In the genomic region with DNA sequence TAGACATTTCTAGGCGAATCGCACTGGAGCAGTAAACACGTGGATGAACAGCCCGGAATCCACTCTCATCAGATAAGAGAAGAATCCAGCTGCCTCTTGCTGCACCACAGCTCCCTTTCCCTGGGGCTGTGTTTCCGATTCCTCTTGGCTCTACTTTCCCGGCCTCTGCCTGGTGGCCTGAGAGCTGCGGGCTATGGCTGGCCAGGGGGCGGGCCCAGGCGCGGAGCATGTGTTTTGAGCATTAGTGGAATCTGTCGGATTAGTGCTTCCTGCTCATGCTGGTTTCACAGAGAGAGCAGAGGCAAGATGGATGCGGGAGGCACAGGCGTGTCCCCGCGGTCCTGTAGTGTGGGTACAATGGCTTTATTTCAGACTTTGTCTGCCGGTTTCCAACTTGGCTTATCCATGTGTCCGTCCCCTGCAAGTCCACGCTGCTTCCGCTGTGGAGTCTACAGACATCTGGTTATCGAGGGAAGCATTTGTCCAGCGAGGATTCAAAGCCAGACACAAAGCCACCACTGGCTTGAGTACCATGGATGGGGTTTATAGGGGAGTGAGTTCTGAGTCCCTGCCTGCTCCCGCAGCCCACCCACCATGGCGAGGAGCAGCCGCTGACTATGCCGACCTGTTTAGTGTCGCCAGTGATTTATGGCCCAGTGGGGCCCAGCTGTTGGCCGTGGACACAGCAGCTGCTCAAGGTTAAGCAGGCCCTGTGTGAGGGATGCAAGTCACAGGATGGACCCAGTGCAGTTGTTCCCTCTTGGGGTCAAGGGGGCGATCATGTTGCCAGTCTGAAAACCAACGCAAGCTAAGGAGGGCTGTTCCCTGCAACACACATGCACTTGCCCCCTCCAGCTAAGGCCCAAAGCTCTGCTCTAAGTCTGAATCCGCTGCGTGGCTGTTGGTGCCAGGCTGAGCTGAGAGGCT, we compare ENCODE assay signal across 8 cellular contexts. TPM values are rescaled to one million over a fixed set of nuclear protein-coding genes. Genes with fewer than 3 reads are reported as not detected.
DNase-seq lines count a peak whose midpoint lies in the region; ATAC-seq and TF ChIP-seq lines count a peak whose summit lies in the region.

No MANE protein-coding gene starts in this region.

- no peaks in the 10 kb centered on the region for H3K9me3 ChIP-seq in HEK293 (ENCODE audit: control insufficient read depth, insufficient read depth, low read depth, low read length)
- no peaks in the 10 kb centered on the region for H3K9me3 ChIP-seq in breast epithelium

- H3K4me1 ChIP-seq in HEK293 (ENCODE audit: control insufficient read depth, insufficient read depth, low read length) (peaks cover 5% of the 10 kb centered on the region; the same call in 1 of the 2 replicates), breast epithelium (no peaks in the 10 kb centered on the region)

- POLR2A ChIA-PET in HEK293 (lab: Yijun Ruan, JAX), result interaction anchor here (0.7 to 1.7 kb wide), 4 partner anchors 13 to 394 kb away, joined by 3 to 12 read pairs (median 6); no protein-coding TSS in a partner anchor

- H3K4me3 ChIP-seq in HEK293 (ENCODE audit: low read depth, low read length), result no peak overlapping the region
- H3K4me3 ChIP-seq in breast epithelium, result peak overlapping the region; percentile 26 to 53 (median 31)

- intact Hi-C loops in breast epithelium (cut with DNase I; ENCODE audit: low total_unique reads), result no loop called here

- H3K36me3 ChIP-seq in HEK293 (ENCODE audit: control insufficient read depth in 2 of 2, insufficient read depth in 1 of 2, low read length in 2 of 2) (no peaks in the 10 kb centered on the region), breast epithelium (no peaks in the 10 kb centered on the region)

- H3K27me3 ChIP-seq in breast epithelium, result no peaks in the 10 kb centered on the region

- peak in 1 of 2 donors; percentile 28 for DNase-seq in breast epithelium (ENCODE audit: low spot score in 2 of 2)
- peak; percentile 50 for DNase-seq in left lobe of liver (ENCODE audit: low spot score)
- peak; percentile 45 for DNase-seq in stromal cell of bone marrow (ENCODE audit: low read depth)
- DNase-seq in activated T-cell treated with anti-CD3 and anti-CD28 coated beads for 4 hours, result no peak
- DNase-seq in activated CD8-positive, alpha-beta memory T cell treated with anti-CD3 and anti-CD28 coated beads for 24 hours, result no peak
- no peak for DNase-seq in stimulated activated CD4-positive, alpha-beta T cell treated with anti-CD3 and anti-CD28 coated beads, Interleukin-4, amount 100 ng/mL, for 24 hours

- H3K27ac ChIP-seq in HEK293 (ENCODE audit: extremely low read depth, low read depth, low read length) (no peak overlapping the region), breast epithelium (peak overlapping the region; percentile 9 to 63)

- no peak for TF ChIP-seq POLR2A in breast epithelium (IDR thresholded peaks at IDR 0.05)

- CTCF ChIA-PET in HEK293 (lab: Yijun Ruan, JAX), result no interaction called here

- ATAC-seq in left lobe of liver (peak; percentile 54), HG03039 (IDR thresholded peaks at IDR 0.05; ENCODE audit: unreplicated experiment) (no peak)

- TF ChIP-seq CTCF in HEK293 (tag by site-specific recombination; IDR thresholded peaks at IDR 0.05) (no peak), breast epithelium (IDR thresholded peaks at IDR 0.05) (no peak)

TF ChIP-seq in HEK293, 187 proteins besides CTCF, POLR2A, EP300 and RAD21 (continues in another document):
- TF ChIP-seq YY1 (tag by site-specific recombination; IDR thresholded peaks at IDR 0.05) (no peak), ZNF274 (IDR thresholded peaks at IDR 0.05; ENCODE audit: low read length) (no peak), ZNF274 (tag by site-specific recombination; IDR thresholded peaks at IDR 0.05; ENCODE audit: borderline replicate concordance) (no peak), PRDM1 (tag by site-specific recombination; IDR thresholded peaks at IDR 0.05) (peak; percentile 34; the same call in 1 of the 2 replicates), GLIS1 (tag by site-specific recombination; IDR thresholded peaks at IDR 0.05) (0 out of 2 replicates have a peak, but pooled peaks have one; percentile 12), ZNF571 (tag by site-specific recombination; IDR thresholded peaks at IDR 0.05) (no peak), MEIS1 (CRISPR knock-in tag; IDR thresholded peaks at IDR 0.05; ENCODE audit: borderline replicate concordance) (0 out of 2 replicates have a peak, but pooled peaks have one; percentile 33), BCL11B (tag by site-specific recombination; IDR thresholded peaks at IDR 0.05; ENCODE audit: low read depth) (no peak), ZNF202 (tag by site-specific recombination; IDR thresholded peaks at IDR 0.05; ENCODE audit: borderline replicate concordance) (no peak), MZF1 (tag by site-specific recombination; IDR thresholded peaks at IDR 0.05; ENCODE audit: borderline replicate concordance) (no peak), HOXD13 (CRISPR knock-in tag; IDR thresholded peaks at IDR 0.05; ENCODE audit: borderline replicate concordance) (0 out of 2 replicates have a peak, but pooled peaks have one; percentile 17), ZSCAN23 (tag by site-specific recombination; IDR thresholded peaks at IDR 0.05) (no peak), ZNF112 (tag by site-specific recombination; IDR thresholded peaks at IDR 0.05) (no peak), ZNF174 (tag by site-specific recombination; IDR thresholded peaks at IDR 0.05) (no peak), EGR2 (tag by site-specific recombination; IDR thresholded peaks at IDR 0.05; ENCODE audit: low read depth) (no peak), REPIN1 (tag by site-specific recombination; IDR thresholded peaks at IDR 0.05; ENCODE audit: low read depth) (no peak), ZNF623 (tag by site-specific recombination; IDR thresholded peaks at IDR 0.05) (no peak), ZNF157 (tag by site-specific recombination; IDR thresholded peaks at IDR 0.05) (no peak), ZNF837 (tag by site-specific recombination; IDR thresholded peaks at IDR 0.05) (no peak), SETDB1 (IDR thresholded peaks at IDR 0.05; ENCODE audit: insufficient read length, low read length) (peak; percentile 12), ZBTB17 (tag by site-specific recombination; IDR thresholded peaks at IDR 0.05) (peak; percentile 59), ZNF239 (tag by site-specific recombination; IDR thresholded peaks at IDR 0.05) (no peak), SCRT1 (tag by site-specific recombination; IDR thresholded peaks at IDR 0.05; ENCODE audit: borderline replicate concordance) (no peak), ZNF354C (tag by site-specific recombination; IDR thresholded peaks at IDR 0.05; ENCODE audit: borderline replicate concordance, low read depth) (no peak), ZNF184 (tag by site-specific recombination; IDR thresholded peaks at IDR 0.05) (no peak), ZNF324 (tag by site-specific recombination; IDR thresholded peaks at IDR 0.05) (no peak), RBAK (tag by site-specific recombination; IDR thresholded peaks at IDR 0.05) (no peak), OVOL3 (tag by site-specific recombination; IDR thresholded peaks at IDR 0.05) (no peak), ZNF701 (tag by site-specific recombination; IDR thresholded peaks at IDR 0.05) (no peak), ZNF341 (tag by site-specific recombination; IDR thresholded peaks at IDR 0.05; ENCODE audit: low read depth) (peak; percentile 57), ZNF48 (tag by site-specific recombination; IDR thresholded peaks at IDR 0.05) (no peak), ZNF138 (tag by site-specific recombination; IDR thresholded peaks at IDR 0.05; ENCODE audit: borderline replicate concordance) (no peak)
- TF ChIP-seq, protein P1, sequence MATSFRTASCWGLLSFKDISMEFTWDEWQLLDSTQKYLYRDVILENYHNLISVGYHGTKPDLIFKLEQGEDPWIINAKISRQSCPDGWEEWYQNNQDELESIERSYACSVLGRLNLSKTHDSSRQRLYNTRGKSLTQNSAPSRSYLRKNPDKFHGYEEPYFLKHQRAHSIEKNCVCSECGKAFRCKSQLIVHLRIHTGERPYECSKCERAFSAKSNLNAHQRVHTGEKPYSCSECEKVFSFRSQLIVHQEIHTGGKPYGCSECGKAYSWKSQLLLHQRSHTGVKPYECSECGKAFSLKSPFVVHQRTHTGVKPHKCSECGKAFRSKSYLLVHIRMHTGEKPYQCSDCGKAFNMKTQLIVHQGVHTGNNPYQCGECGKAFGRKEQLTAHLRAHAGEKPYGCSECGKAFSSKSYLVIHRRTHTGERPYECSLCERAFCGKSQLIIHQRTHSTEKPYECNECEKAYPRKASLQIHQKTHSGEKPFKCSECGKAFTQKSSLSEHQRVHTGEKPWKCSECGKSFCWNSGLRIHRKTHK (tag by site-specific recombination; IDR thresholded peaks at IDR 0.05), result no peak
- TF ChIP-seq, protein P2, sequence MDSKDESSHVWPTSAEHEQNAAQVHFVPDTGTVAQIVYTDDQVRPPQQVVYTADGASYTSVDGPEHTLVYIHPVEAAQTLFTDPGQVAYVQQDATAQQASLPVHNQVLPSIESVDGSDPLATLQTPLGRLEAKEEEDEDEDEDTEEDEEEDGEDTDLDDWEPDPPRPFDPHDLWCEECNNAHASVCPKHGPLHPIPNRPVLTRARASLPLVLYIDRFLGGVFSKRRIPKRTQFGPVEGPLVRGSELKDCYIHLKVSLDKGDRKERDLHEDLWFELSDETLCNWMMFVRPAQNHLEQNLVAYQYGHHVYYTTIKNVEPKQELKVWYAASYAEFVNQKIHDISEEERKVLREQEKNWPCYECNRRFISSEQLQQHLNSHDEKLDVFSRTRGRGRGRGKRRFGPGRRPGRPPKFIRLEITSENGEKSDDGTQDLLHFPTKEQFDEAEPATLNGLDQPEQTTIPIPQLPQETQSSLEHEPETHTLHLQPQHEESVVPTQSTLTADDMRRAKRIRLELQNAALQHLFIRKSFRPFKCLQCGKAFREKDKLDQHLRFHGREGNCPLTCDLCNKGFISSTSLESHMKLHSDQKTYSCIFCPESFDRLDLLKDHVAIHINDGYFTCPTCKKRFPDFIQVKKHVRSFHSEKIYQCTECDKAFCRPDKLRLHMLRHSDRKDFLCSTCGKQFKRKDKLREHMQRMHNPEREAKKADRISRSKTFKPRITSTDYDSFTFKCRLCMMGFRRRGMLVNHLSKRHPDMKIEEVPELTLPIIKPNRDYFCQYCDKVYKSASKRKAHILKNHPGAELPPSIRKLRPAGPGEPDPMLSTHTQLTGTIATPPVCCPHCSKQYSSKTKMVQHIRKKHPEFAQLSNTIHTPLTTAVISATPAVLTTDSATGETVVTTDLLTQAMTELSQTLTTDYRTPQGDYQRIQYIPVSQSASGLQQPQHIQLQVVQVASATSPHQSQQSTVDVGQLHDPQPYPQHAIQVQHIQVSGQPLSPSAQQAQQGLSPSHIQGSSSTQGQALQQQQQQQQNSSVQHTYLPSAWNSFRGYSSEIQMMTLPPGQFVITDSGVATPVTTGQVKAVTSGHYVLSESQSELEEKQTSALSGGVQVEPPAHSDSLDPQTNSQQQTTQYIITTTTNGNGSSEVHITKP (tag by site-specific recombination; IDR thresholded peaks at IDR 0.05), result no peak

RNA-seq across cellular contexts. Expression of a gene that starts 43.3 kb away (rescaled TPM):
- total RNA-seq in breast epithelium (100 to 1,000 TPM in 1 of 3 donors, 10 to 100 TPM in 2; 50.5 to 118 (median 56.2) TPM), left lobe of liver (24.4 TPM)

Comparison
In these comparisons a context has a peak if more than half of its experiments do, and no peak if none do; other contexts are left out.
1. DNase-seq: peak in left lobe of liver (single experiment) and stromal cell of bone marrow (single experiment); none in activated T-cell treated with anti-CD3 and anti-CD28 coated beads for 4 hours (single experiment), activated CD8-positive, alpha-beta memory T cell treated with anti-CD3 and anti-CD28 coated beads for 24 hours (single experiment) and stimulated activated CD4-positive, alpha-beta T cell treated with anti-CD3 and anti-CD28 coated beads, Interleukin-4, amount 100 ng/mL, for 24 hours (single experiment).